ENCODE assay signal across 18 cellular contexts in genomic region chr7:129768614-129769399, GRCh38.
"Had no signal": no experiment of that assay in that cellular context is flagged by ENCODE, and none has a peak within 500 bp of the region (broad histone marks: within the 10 kb centered on the region; RNA-seq: fewer than 3 reads in every experiment).

No MANE protein-coding gene starts in this region.

- H3K27ac ChIP-seq: colonic mucosa, foreskin keratinocyte, heart left ventricle, left lung, suprapubic skin had no signal

- ATAC-seq: activated T-helper 17 cell treated with anti-CD3 and anti-CD28 coated beads, Interleukin-2, amount 50 U/mL, for 72 hours; foreskin keratinocyte; heart left ventricle; left lung; natural killer cell treated with Interleukin-12 subunit alpha and Interleukin-12 subunit beta and Interleukin-15 and Interleukin-18, amount 100 ng/mL, for 72 hours; stimulated activated naive CD8-positive, alpha-beta T cell treated with anti-CD3 and anti-CD28 coated beads, Interleukin-15, Interleukin-2, amounts not matched to agents 100 U/mL and 50 U/mL, for 24 hours had no signal

- H3K27me3 ChIP-seq: colonic mucosa, foreskin keratinocyte had no signal

- H3K36me3 ChIP-seq: colonic mucosa, heart left ventricle, left lung, suprapubic skin had no signal

- H3K9me3 ChIP-seq: colonic mucosa, heart left ventricle, left lung, suprapubic skin had no signal

- H3K4me3 ChIP-seq: colonic mucosa, heart left ventricle, left lung, suprapubic skin had no signal

- DNase-seq: activated CD4-positive, alpha-beta T cell treated with anti-CD3 and anti-CD28 coated beads, Interleukin-2, amount 10 ng/mL, durations not matched to agents 7 days and 5 days; activated CD4-positive, CD25-positive, alpha-beta regulatory T cell; activated CD8-positive, alpha-beta memory T cell treated with anti-CD3 and anti-CD28 coated beads for 24 hours; activated naive CD4-positive, alpha-beta T cell treated with anti-CD3 and anti-CD28 coated beads, Interleukin-2, amount 50 U/mL, for 16 hours; caudate nucleus; colonic mucosa; foreskin keratinocyte; heart left ventricle; islet precursor cell; stimulated activated CD4-positive, alpha-beta T cell treated with anti-CD3 and anti-CD28 coated beads, Interleukin-2, amount 100 ng/mL, for 48 hours; stimulated activated CD8-positive, alpha-beta memory T cell treated with anti-CD3 and anti-CD28 coated beads, Interleukin-4, amount 100 ng/mL, for 48 hours; stimulated activated naive CD8-positive, alpha-beta T cell treated with anti-CD3 and anti-CD28 coated beads, Interleukin-15, Interleukin-2, amounts not matched to agents 100 U/mL and 50 U/mL, for 24 hours; T-helper 9 cell had no signal

- FAIRE-seq: endothelial cell of umbilical vein had no signal

- H3K4me1 ChIP-seq: colonic mucosa, foreskin keratinocyte, heart left ventricle, left lung, suprapubic skin had no signal
